Comparison of ENCODE assay signal across 16 cellular contexts in the genomic region with DNA sequence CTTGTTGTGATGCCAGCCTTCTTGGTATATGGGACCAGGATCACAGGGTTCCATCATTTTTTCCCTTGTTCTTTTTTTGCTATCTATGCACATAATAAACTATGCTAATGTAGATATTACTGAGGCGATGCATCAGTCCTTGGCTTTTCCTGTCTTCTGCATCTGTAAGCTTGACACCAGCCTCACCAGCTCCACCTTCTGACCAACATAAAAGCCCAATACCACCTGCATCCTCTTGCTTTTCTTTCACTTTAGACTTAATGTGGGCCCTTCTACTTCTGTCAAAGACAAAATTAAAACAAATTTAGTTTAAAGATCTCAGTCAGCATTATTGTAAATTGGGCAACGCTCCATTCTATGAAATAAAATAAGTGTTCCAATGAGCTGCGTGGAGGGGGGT.
A peak's percentile ranks its signal among the peaks of the same experiment; 100 is the strongest.
DNase-seq lines count a peak whose midpoint lies in the region; ATAC-seq, FAIRE-seq and TF ChIP-seq lines count a peak whose summit lies in the region.
"Had no signal": no experiment of that assay in that cellular context is flagged by ENCODE, and none has a peak within 500 bp of the region (broad histone marks: within the 10 kb centered on the region; RNA-seq: fewer than 3 reads in every experiment).

No MANE protein-coding gene starts in this region.

- CTCF ChIA-PET in GM12878 (lab: Yijun Ruan, JAX), result interaction anchor here (0.7 to 2.4 kb wide), 11 partner anchors 12 to 407 kb away, joined by 3 to 11 read pairs (median 4); no protein-coding TSS in a partner anchor

- no peak overlapping the region for H3K9ac ChIP-seq in GM12878 (ENCODE audit: control insufficient read depth, insufficient read depth, low read length)
- H3K9ac ChIP-seq: BLaER1 had no signal

- RAD21 ChIA-PET in GM12878 (lab: Charles Lee; ENCODE audit: unreplicated experiment), result interaction anchor here (1.7 kb wide), 1 partner anchor 10 kb away, joined by 5 read pairs; no protein-coding TSS in a partner anchor

- no peaks in the 10 kb centered on the region for H3K27me3 ChIP-seq in GM12878 (replicated peaks in 1 of 2; ENCODE audit: control insufficient read depth in 2 of 2, insufficient read depth in 2 of 2, low read length in 1 of 2)
- H3K27me3 ChIP-seq: ascending aorta, BLaER1, uterus had no signal

- no peak overlapping the region for H2AFZ ChIP-seq in GM12878 (ENCODE audit: control insufficient read depth, low read depth, low read length)

- POLR2A ChIA-PET in GM12878 (lab: Charles Lee), result interaction anchor here (1.8 kb wide), 1 partner anchor 10 kb away, joined by 5 read pairs; no protein-coding TSS in a partner anchor

- TF ChIP-seq CTCF in D721Med (IDR thresholded peaks at IDR 0.05; ENCODE audit: insufficient read depth, missing control alignments), result peak; percentile 6
- TF ChIP-seq CTCF in GM12878 (IDR thresholded peaks at IDR 0.05 in 2 of 3, conservative IDR thresholded peaks at IDR 0.05 in 1 of 3; ENCODE audit: control insufficient read depth in 2 of 3, extremely low read depth in 1 of 3, insufficient read depth in 1 of 3, low read depth in 3 of 3, low read length in 3 of 3), result peak; percentile 37 to 45 (median 42); a peak in 5 of 6 replicates

- intact Hi-C loops in GM12878 (cut with micrococcal nuclease; ENCODE audit: unreplicated experiment), result loop anchor here (10.0 kb wide), 1 partner anchor 336 kb away; no protein-coding TSS in a partner anchor
- intact Hi-C loops in left cardiac atrium (cut with DNase I), result no loop called here

- H4K20me1 ChIP-seq in GM12878 (ENCODE audit: control insufficient read depth, insufficient read depth), result no peaks in the 10 kb centered on the region
- H4K20me1 ChIP-seq: BLaER1 had no signal

- peak overlapping the region; percentile 31; the same call in 1 of the 2 replicates for H3K4me2 ChIP-seq in GM12878 (ENCODE audit: control insufficient read depth, insufficient read depth)
- H3K4me2 ChIP-seq: BLaER1 had no signal

- no peak overlapping the region for H3K4me3 ChIP-seq in GM12878
- H3K4me3 ChIP-seq: ascending aorta, BLaER1, uterus had no signal

- TF ChIP-seq POLR2A in GM12878 (IDR thresholded peaks at IDR 0.05; ENCODE audit: low read depth, low read length), result no peak

- in situ Hi-C loops in GM12878 (cut with MboI), result no loop called here

- no peaks in the 10 kb centered on the region for H3K79me2 ChIP-seq in GM12878 (ENCODE audit: control insufficient read depth, insufficient read depth, low read length)

- peak; percentile 36 for ATAC-seq in GM18868 (IDR thresholded peaks at IDR 0.05; ENCODE audit: unreplicated experiment)
- peak; percentile 85 for ATAC-seq in GM12878
- ATAC-seq in left cardiac atrium, result no peak

- FAIRE-seq in D721Med (lab: Jason Lieb, UNC), result no peak
- no peak for FAIRE-seq in GM12878 (lab: Jason Lieb, UNC)
- FAIRE-seq in frontal cortex (lab: Jason Lieb, UNC), result no peak
- FAIRE-seq: TTC549 had no signal

- no peak for DNase-seq in D721Med (ENCODE audit: insufficient read length, low spot score)
- DNase-seq in MV-4-11 (lab: John Stamatoyannopoulos, UW), result peak; percentile 13
- DNase-seq in GM12878 (ENCODE audit: low read depth, low spot score), result no peak
- DNase-seq in left cardiac atrium, result no peak
- no peak for DNase-seq in NCI-H2029 (lab: John Stamatoyannopoulos, UW)
- no peak for DNase-seq in frontal cortex (ENCODE audit: low spot score in 2 of 2)
- no peak for DNase-seq in superior temporal gyrus (ENCODE audit: extremely low spot score)
- DNase-seq: NCI-H1417; NCI-H524 treated with DMSO at 0.1 percent for 48 hours; Right ventricle myocardium superior; stimulated activated naive CD4-positive, alpha-beta T cell treated with Interleukin-2 at 50 U/mL for 16 hours; uterus had no signal

- 35% methylated on average over 3 of the region's 3 CpGs for WGBS in GM12878 (ENCODE audit: insufficient coverage, insufficient replicate concordance, low lambda C conversion rate, missing lambda C conversion rate)

- no peaks in the 10 kb centered on the region for H3K9me3 ChIP-seq in GM12878 (replicated peaks; ENCODE audit: control insufficient read depth, insufficient read depth, low read length)
- H3K9me3 ChIP-seq: ascending aorta, BLaER1, uterus had no signal

- SMC1A ChIA-PET in GM12878 (lab: Charles Lee; ENCODE audit: uncharacterized antibody, unreplicated experiment), result interaction anchor here (0.8 to 1.7 kb wide), 9 partner anchors 10 to 343 kb away, joined by 3 to 7 read pairs (median 3); no protein-coding TSS in a partner anchor

- H3K27ac ChIP-seq in GM12878 (ENCODE audit: control insufficient read depth, insufficient read depth), result no peak overlapping the region
- H3K27ac ChIP-seq: ascending aorta, BLaER1, uterus had no signal

- no TSS peak for BruUV-seq in GM12878 (replicated peaks; lab: Mats Ljungman, UMichigan)

- TF ChIP-seq EP300 in GM12878 (IDR thresholded peaks at IDR 0.05; ENCODE audit: borderline replicate concordance in 1 of 2, control insufficient read depth in 1 of 2, low read depth in 2 of 2, low read length in 2 of 2), result no peak

- TF ChIP-seq RAD21 in GM12878 (IDR thresholded peaks at IDR 0.05; ENCODE audit: insufficient read depth, low read depth, low read length), result peak; percentile 51

- no peaks in the 10 kb centered on the region for H3K4me1 ChIP-seq in GM12878 (ENCODE audit: control insufficient read depth, insufficient read depth, low read length)
- H3K4me1 ChIP-seq: ascending aorta, BLaER1, uterus had no signal

- no peaks in the 10 kb centered on the region for H3K36me3 ChIP-seq in GM12878 (ENCODE audit: control insufficient read depth in 2 of 2, insufficient read depth in 2 of 2, low read length in 1 of 2)
- H3K36me3 ChIP-seq: ascending aorta, BLaER1, uterus had no signal

TF ChIP-seq in GM12878, 131 proteins besides CTCF, POLR2A, EP300 and RAD21:
- TF ChIP-seq ZNF217 (IDR thresholded peaks at IDR 0.05) (no peak), HDAC2 (IDR thresholded peaks at IDR 0.05) (no peak), SPI1 (IDR thresholded peaks at IDR 0.05; ENCODE audit: borderline replicate concordance, insufficient read depth, low read depth, low read length) (no peak), SMC3 (IDR thresholded peaks at IDR 0.05; ENCODE audit: borderline replicate concordance, low read length) (peak; percentile 33; the same call in 1 of the 2 replicates)

Comparison
In these comparisons a context has a peak if more than half of its experiments do, and no peak if none do; other contexts are left out.
1. ATAC-seq: peak in GM18868 (single experiment) and GM12878 (single experiment); none in left cardiac atrium (0 of 2).